In the genomic region with DNA sequence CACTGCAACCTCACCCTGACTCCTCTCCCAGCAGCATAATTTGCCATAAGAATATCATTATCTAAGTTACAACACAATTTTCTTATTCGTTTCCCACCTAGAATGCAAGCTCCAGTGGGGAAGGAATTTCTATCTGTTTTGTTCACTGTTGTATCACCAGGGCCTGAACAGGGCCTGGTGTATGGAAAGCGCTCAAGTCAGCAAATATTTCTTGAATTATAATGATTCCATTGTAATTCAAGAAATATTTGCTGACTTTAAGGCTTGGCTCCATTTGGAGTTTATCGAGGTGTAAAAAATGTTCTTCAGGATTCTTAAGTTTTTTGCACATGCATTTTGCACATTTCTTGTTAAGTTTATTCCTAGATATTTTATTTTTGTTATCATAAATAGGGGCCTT, we compare ENCODE assay signal across 39 cellular contexts. TPM values are rescaled to one million over a fixed set of nuclear protein-coding genes. Genes with fewer than 3 reads are reported as not detected.
"Had no signal": no experiment of that assay in that cellular context is flagged by ENCODE, and none has a peak within 500 bp of the region (broad histone marks: within the 10 kb centered on the region; RNA-seq: fewer than 3 reads in every experiment).

No MANE protein-coding gene starts in this region.

- H3K36me3 ChIP-seq: MG63 had no signal

- H3K4me3 ChIP-seq: MG63 had no signal

- DNase-seq: Karpas-422, Kasumi-1, MG63, MM.1S, MV-4-11, NCI-H1048, NCI-H1092, NCI-H1092 treated with DMSO at 0.1 percent for 48 hours, NCI-H1105, NCI-H1105 treated with DMSO at 0.1 percent for 48 hours, NCI-H1417, NCI-H1417 treated with DMSO at 0.1 percent for 48 hours, NCI-H1436, NCI-H1436 treated with DMSO at 0.1 percent for 48 hours, NCI-H146, NCI-H1694, NCI-H1694 treated with DMSO at 0.1 percent for 48 hours, NCI-H187, NCI-H187 treated with DMSO at 0.1 percent for 48 hours, NCI-H1930, NCI-H2029, NCI-H2029 treated with DMSO at 0.1 percent for 48 hours, NCI-H2081, NCI-H2081 treated with DMSO at 0.1 percent for 48 hours, NCI-H2107, NCI-H2171, NCI-H2171 treated with DMSO at 0.1 percent for 48 hours, NCI-H2227 treated with DMSO at 0.1 percent for 48 hours, NCI-H226, NCI-H345, NCI-H446, NCI-H446 treated with DMSO at 0.1 percent for 48 hours, NCI-H510A, NCI-H510A treated with DMSO at 0.1 percent for 48 hours, NCI-H524, NCI-H524 treated with DMSO at 0.1 percent for 48 hours had no signal

RNA-seq across cellular contexts. Expression of a gene that starts 58.4 kb away (rescaled TPM):
- total RNA-seq: LHCN-M2, M059J, MCF 10A had no signal
